In genomic region chr9:5085993-5086392, GRCh38 we compare ENCODE assay signal across 26 cellular contexts.
"Had no signal": no experiment of that assay in that cellular context is flagged by ENCODE, and none has a peak within 500 bp of the region (broad histone marks: within the 10 kb centered on the region; RNA-seq: fewer than 3 reads in every experiment).

No MANE protein-coding gene starts in this region.

- H3K27me3 Mint-ChIP-seq: activated naive CD8-positive, alpha-beta T cell treated with anti-CD3 and anti-CD28 coated beads, Interleukin-2, amount 50 U/mL, for 24 hours had no signal

- H3K4me1 Mint-ChIP-seq: activated naive CD8-positive, alpha-beta T cell treated with anti-CD3 and anti-CD28 coated beads, Interleukin-2, amount 50 U/mL, for 24 hours had no signal

- FAIRE-seq: bronchial epithelial cell, RCC 7860 had no signal

- DNase-seq: activated CD4-positive, alpha-beta T cell treated with anti-CD3 and anti-CD28 coated beads for 48 hours; activated CD4-positive, alpha-beta T cell treated with anti-CD3 and anti-CD28 coated beads, Interleukin-2, amount 50 U/mL, for 4 hours; activated CD4-positive, CD25-positive, alpha-beta regulatory T cell treated with anti-CD3 and anti-CD28 coated beads, Interleukin-2, amount 50 U/mL, for 72 hours; activated CD8-positive, alpha-beta memory T cell treated with anti-CD3 and anti-CD28 coated beads, Interleukin-2, amount 50 U/mL, for 48 hours; activated CD8-positive, alpha-beta T cell treated with anti-CD3 and anti-CD28 coated beads, Interleukin-2, amount 10 ng/mL, durations not matched to agents 7 days and 5 days; activated effector memory CD4-positive, alpha-beta T cell treated with Interleukin-2 at 50 U/mL for 16 hours; activated naive CD4-positive, alpha-beta T cell treated with Interleukin-2 at 50 U/mL for 16 hours; activated naive CD8-positive, alpha-beta T cell treated with anti-CD3 and anti-CD28 coated beads, Interleukin-2, amount 50 U/mL, for 24 hours; activated T-cell treated with anti-CD3 and anti-CD28 coated beads, Interleukin-2, amount 50 U/mL, for 1 hour; amniotic stem cell; body of pancreas; central memory CD4-positive, alpha-beta T cell; MV-4-11; NCI-H1092 treated with DMSO at 0.1 percent for 48 hours; NCI-H1417 treated with DMSO at 0.1 percent for 48 hours; NCI-H1694 treated with DMSO at 0.1 percent for 48 hours; NCI-H2029 treated with DMSO at 0.1 percent for 48 hours; NCI-H510A treated with DMSO at 0.1 percent for 48 hours; PC-3; SHP77; SW 1271 had no signal

- ATAC-seq: activated CD8-positive, alpha-beta T cell treated with anti-CD3 and anti-CD28 coated beads, Interleukin-2, amount 10 ng/mL, durations not matched to agents 7 days and 5 days; activated naive CD4-positive, alpha-beta T cell treated with anti-CD3 and anti-CD28 coated beads, Interleukin-2, amount 50 U/mL, for 72 hours; activated naive CD8-positive, alpha-beta T cell treated with anti-CD3 and anti-CD28 coated beads, Interleukin-2, amount 50 U/mL, for 24 hours; body of pancreas; PC-3; SK-N-SH treated with all-trans-retinoic acid at 6 μM for 48 hours had no signal

- H3K27ac Mint-ChIP-seq: activated CD8-positive, alpha-beta T cell treated with anti-CD3 and anti-CD28 coated beads, Interleukin-2, amount 10 ng/mL, durations not matched to agents 7 days and 5 days; activated naive CD4-positive, alpha-beta T cell treated with anti-CD3 and anti-CD28 coated beads, Interleukin-2, amount 50 U/mL, for 72 hours; activated naive CD8-positive, alpha-beta T cell treated with anti-CD3 and anti-CD28 coated beads, Interleukin-2, amount 50 U/mL, for 24 hours; T-helper 2 cell treated with Interferon-gamma antibody and Interleukin-4, amounts not matched to agents 5 μg/mL and 100 μg/mL, for 36 hours had no signal

- H3K4me3 Mint-ChIP-seq: activated CD8-positive, alpha-beta T cell treated with anti-CD3 and anti-CD28 coated beads, Interleukin-2, amount 10 ng/mL, durations not matched to agents 7 days and 5 days; activated naive CD8-positive, alpha-beta T cell treated with anti-CD3 and anti-CD28 coated beads, Interleukin-2, amount 50 U/mL, for 24 hours; T-helper 2 cell treated with Interferon-gamma antibody and Interleukin-4, amounts not matched to agents 5 μg/mL and 100 μg/mL, for 36 hours had no signal
